In genomic region chr6:111724039-111724438, GRCh38 we compare ENCODE assay signal across 8 cellular contexts.
DNase-seq lines count a peak whose midpoint lies in the region; ATAC-seq and TF ChIP-seq lines count a peak whose summit lies in the region.
"Had no signal": no experiment of that assay in that cellular context is flagged by ENCODE, and none has a peak within 500 bp of the region (broad histone marks: within the 10 kb centered on the region; RNA-seq: fewer than 3 reads in every experiment).

No MANE protein-coding gene starts in this region.

- POLR2A ChIA-PET in naive thymus-derived CD8-positive, alpha-beta T cell (lab: Charles Lee), result interaction anchor here (0.6 to 1.5 kb wide), 3 partner anchors 10 to 39 kb away, joined by 3 to 6 read pairs (median 4); no protein-coding TSS in a partner anchor

- ATAC-seq in GM19328 (IDR thresholded peaks at IDR 0.05; ENCODE audit: unreplicated experiment) (peak; percentile 7), HG02610 (IDR thresholded peaks at IDR 0.05; ENCODE audit: unreplicated experiment) (peak; percentile 32)
- peak; percentile 5 to 16 for ATAC-seq in naive thymus-derived CD8-positive, alpha-beta T cell

- intact Hi-C loops in lower leg skin (cut with DNase I; ENCODE audit: low total_unique reads), result no loop called here

- DNase-seq in naive thymus-derived CD8-positive, alpha-beta T cell, result no peak
- no peak for DNase-seq in effector CD4-positive, alpha-beta T cell
- no peak for DNase-seq in lower leg skin (ENCODE audit: low spot score in 2 of 2)
- no peak for DNase-seq in kidney glomerular epithelial cell (lab: John Stamatoyannopoulos, UW)
- DNase-seq: esophagus squamous epithelium had no signal

- H3K4me3 Mint-ChIP-seq in naive thymus-derived CD8-positive, alpha-beta T cell, result peak overlapping the region; percentile 62 to 87 (median 78)

- no peaks in the 10 kb centered on the region for H3K9me2 ChIP-seq in Loucy (replicated peaks; ENCODE audit: low read depth, low read length)

- no peak for TF ChIP-seq POLR2A in lower leg skin (IDR thresholded peaks at IDR 0.05)

- peaks cover 18% of the 10 kb centered on the region for H3K4me1 ChIP-seq in Loucy (ENCODE audit: insufficient read depth, low read length, poor library complexity, severe bottlenecking)

- no peaks in the 10 kb centered on the region for H3K9me3 ChIP-seq in Loucy (ENCODE audit: insufficient read depth, low read depth, low read length)
- H3K9me3 ChIP-seq: esophagus squamous epithelium had no signal

- TF ChIP-seq CTCF in Loucy (conservative IDR thresholded peaks at IDR 0.05; ENCODE audit: low read length) (no peak), lower leg skin (IDR thresholded peaks at IDR 0.05) (no peak)

- H3K4me3 ChIP-seq in Loucy (ENCODE audit: low read length, poor library complexity, severe bottlenecking) (no peak overlapping the region), lower leg skin (ENCODE audit: low read depth, poor library complexity, severe bottlenecking) (no peak overlapping the region)
- H3K4me3 ChIP-seq: esophagus squamous epithelium had no signal

- no peaks in the 10 kb centered on the region for H3F3A ChIP-seq in Loucy (ENCODE audit: low read depth)

- peaks cover 44 to 84% (median 82%) of the 10 kb centered on the region in 4 donors for H3K4me1 Mint-ChIP-seq in naive thymus-derived CD8-positive, alpha-beta T cell

- no peak overlapping the region for H3K9ac ChIP-seq in Loucy (ENCODE audit: low read depth, low read length, poor library complexity, severe bottlenecking)

- H3K36me3 ChIP-seq in Loucy (ENCODE audit: insufficient read depth, low read length), result peaks cover 15% of the 10 kb centered on the region; the same call in 1 of the 2 replicates
- H3K36me3 ChIP-seq: esophagus squamous epithelium had no signal

- H3K27me3 Mint-ChIP-seq in naive thymus-derived CD8-positive, alpha-beta T cell, result no peaks in the 10 kb centered on the region

- peak overlapping the region; percentile 43 for H3K4me2 ChIP-seq in Loucy (ENCODE audit: low read depth, low read length, poor library complexity, severe bottlenecking)

- H3K79me2 ChIP-seq in Loucy (ENCODE audit: insufficient read depth, low read length), result peaks cover 46% of the 10 kb centered on the region; the same call in 1 of the 2 replicates

- no peaks in the 10 kb centered on the region for H3K9me3 Mint-ChIP-seq in naive thymus-derived CD8-positive, alpha-beta T cell

- H4K20me1 ChIP-seq in Loucy (ENCODE audit: insufficient read depth, low read length, poor library complexity, severe bottlenecking), result no peaks in the 10 kb centered on the region

- H2AFZ ChIP-seq in Loucy (ENCODE audit: low read length), result no peak overlapping the region

- peaks cover 0 to 24% (median 20%) of the 10 kb centered on the region in 3 donors for H3K36me3 Mint-ChIP-seq in naive thymus-derived CD8-positive, alpha-beta T cell

- H3K27ac Mint-ChIP-seq in naive thymus-derived CD8-positive, alpha-beta T cell, result peak overlapping the region; percentile 88 to 98 (median 96)

- H3K27me3 ChIP-seq in Loucy (ENCODE audit: insufficient read depth, low read length, poor library complexity, severe bottlenecking), result no peaks in the 10 kb centered on the region
- H3K27me3 ChIP-seq: esophagus squamous epithelium had no signal

- WGBS in lower leg skin, 2 donors, result 76 to 81% methylated on average over 5 of the region's 5 CpGs
